ENCODE assay signal across 14 cellular contexts in genomic region chr9:96938957-96939356, GRCh38. TPM values are rescaled to one million over a fixed set of nuclear protein-coding genes. Genes with fewer than 3 reads are reported as not detected.
"Had no signal": no experiment of that assay in that cellular context is flagged by ENCODE, and none has a peak within 500 bp of the region (broad histone marks: within the 10 kb centered on the region; RNA-seq: fewer than 3 reads in every experiment).

No MANE protein-coding gene starts in this region.

RNA-seq across cellular contexts. Expression of gene NUTM2G, which starts 10.3 kb away (rescaled TPM):
- total RNA-seq: stomach, subcutaneous adipose tissue, suprapubic skin, temporal lobe, thoracic aorta, thyroid gland, tibial nerve, transverse colon, upper lobe of left lung, upper lobe of right lung, ureter, urinary bladder, uterus, vagina had no signal
- polyA plus RNA-seq: stomach, urinary bladder had no signal
